In genomic region chr19:58581227-58582141, GRCh38 we compare ENCODE assay signal across 1 cellular context.
TF ChIP-seq lines count a peak whose summit lies in the region.

No MANE protein-coding gene starts in this region.

TF ChIP-seq in HepG2, 621 proteins besides CTCF, POLR2A, EP300 and RAD21:
- TF ChIP-seq GABPA (IDR thresholded peaks at IDR 0.05; ENCODE audit: low read depth, low read length) (no peak), GABPA (CRISPR knock-in tag; IDR thresholded peaks at IDR 0.05; ENCODE audit: low read depth) (peak; percentile 48; the same call in 1 of the 2 replicates), ZNF687 (CRISPR knock-in tag; IDR thresholded peaks at IDR 0.05) (peak; percentile 9; the same call in 1 of the 2 replicates), NONO (IDR thresholded peaks at IDR 0.05) (no peak), NONO (CRISPR knock-in tag; conservative IDR thresholded peaks at IDR 0.05) (no peak), TARDBP (CRISPR knock-in tag; IDR thresholded peaks at IDR 0.05) (no peak), ZNF775 (CRISPR knock-in tag; IDR thresholded peaks at IDR 0.05; ENCODE audit: borderline replicate concordance) (no peak), SMYD3 (CRISPR knock-in tag; IDR thresholded peaks at IDR 0.05) (no peak), GABPB1 (CRISPR knock-in tag; IDR thresholded peaks at IDR 0.05) (0 out of 2 replicates have a peak, but pooled peaks have one; percentile 21), HNRNPL (IDR thresholded peaks at IDR 0.05; ENCODE audit: low read depth, low read length) (no peak), GMEB1 (CRISPR knock-in tag; IDR thresholded peaks at IDR 0.05; ENCODE audit: borderline replicate concordance) (no peak), ZBTB38 (CRISPR knock-in tag; IDR thresholded peaks at IDR 0.05) (peak; percentile 97), MAFF (IDR thresholded peaks at IDR 0.05; ENCODE audit: low read depth, low read length) (peak; percentile 52; the same call in 1 of the 2 replicates), AGO2 (optimal IDR thresholded peaks at IDR 0.05; ENCODE audit: low read depth, low read length) (peak; percentile 29), GFI1 (CRISPR knock-in tag; IDR thresholded peaks at IDR 0.05; ENCODE audit: borderline replicate concordance) (no peak), STAG1 (CRISPR knock-in tag; IDR thresholded peaks at IDR 0.05) (peak; percentile 35), CENPT (CRISPR knock-in tag; IDR thresholded peaks at IDR 0.05; ENCODE audit: low read depth) (no peak), MAFK (conservative IDR thresholded peaks at IDR 0.05 in 1 of 2, IDR thresholded peaks at IDR 0.05 in 1 of 2; ENCODE audit: low read length in 2 of 2) (peak; percentile 39 to 46; a peak in 1 of 4 replicates), RERE (CRISPR knock-in tag; IDR thresholded peaks at IDR 0.05; ENCODE audit: low read depth) (no peak), ZNF143 (CRISPR knock-in tag; IDR thresholded peaks at IDR 0.05) (no peak), PRPF4 (IDR thresholded peaks at IDR 0.05; ENCODE audit: low read depth, low read length, poor library complexity, severe bottlenecking) (peak; percentile 90), ZBTB33 (CRISPR knock-in tag; IDR thresholded peaks at IDR 0.05) (peak; percentile 100)
